12 cellular contexts compared by ENCODE assay signal in the genomic region with DNA sequence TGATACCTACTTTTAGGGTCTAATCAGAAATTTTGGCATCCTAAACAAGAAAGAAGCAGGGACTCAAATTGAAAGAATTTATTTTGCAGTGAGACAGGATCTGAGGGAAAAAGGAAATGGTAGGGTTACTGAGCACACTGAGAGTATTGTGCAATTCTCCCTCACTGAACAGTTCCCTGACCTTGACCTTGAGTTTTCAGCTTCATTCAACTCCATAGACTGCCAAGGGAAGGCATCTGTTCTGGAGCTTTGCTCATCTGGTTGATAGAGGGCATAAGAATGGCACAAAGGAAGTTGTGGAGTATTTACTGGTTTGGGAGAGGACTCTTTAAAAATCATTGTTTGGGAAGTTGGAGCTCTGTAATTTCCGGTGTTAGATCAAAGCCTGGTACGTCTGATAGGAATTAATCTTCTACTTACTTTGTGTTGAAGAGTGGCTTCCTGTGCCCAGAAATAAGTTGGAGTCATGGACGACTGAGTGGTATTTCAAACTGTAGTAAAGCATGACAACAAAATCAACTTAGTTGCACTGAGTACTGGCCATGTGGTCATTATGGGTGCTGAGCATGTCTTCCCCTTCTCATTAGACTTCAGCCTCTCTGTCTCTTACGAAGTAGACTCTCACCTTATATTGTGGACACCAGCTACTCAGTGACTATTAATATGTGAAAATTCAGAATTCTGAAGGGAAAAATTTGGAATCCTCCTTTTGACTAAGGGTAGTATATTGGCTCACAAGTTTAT. TPM values are rescaled to one million over a fixed set of nuclear protein-coding genes. Genes with fewer than 3 reads are reported as not detected.
DNase-seq lines count a peak whose midpoint lies in the region; ATAC-seq, FAIRE-seq and TF ChIP-seq lines count a peak whose summit lies in the region.
"Had no signal": no experiment of that assay in that cellular context is flagged by ENCODE, and none has a peak within 500 bp of the region (broad histone marks: within the 10 kb centered on the region; RNA-seq: fewer than 3 reads in every experiment).

No MANE protein-coding gene starts in this region.

- H3K27me3 ChIP-seq in GM23338 (ENCODE audit: insufficient read depth): no peaks in the 10 kb centered on the region
- H3K27me3 ChIP-seq: colonic mucosa had no signal

- H3K4me3 ChIP-seq in GM23338: no peak overlapping the region
- H3K4me3 ChIP-seq: colonic mucosa had no signal

- no peak for DNase-seq in HTR-8/SVneo (ENCODE audit: insufficient read length, low spot score)
- DNase-seq in SKM-1 treated with dmso at 0.1 percent for 144 hours (lab: John Stamatoyannopoulos, UW; ENCODE audit: unreplicated experiment): peak; percentile 60
- DNase-seq in left ventricle myocardium superior: no peak
- DNase-seq in renal cortical epithelial cell (ENCODE audit: low read depth): peak; percentile 87
- DNase-seq in GDM1 (lab: John Stamatoyannopoulos, UW): no peak
- DNase-seq in GM23338 (ENCODE audit: low spot score): no peak
- no peak for DNase-seq in NCI-H1092 (lab: John Stamatoyannopoulos, UW)
- DNase-seq: activated CD4-positive, alpha-beta memory T cell treated with anti-CD3 and anti-CD28 coated beads, Interleukin-2, amount 10 ng/mL, durations not matched to agents 7 days and 5 days; activated naive CD4-positive, alpha-beta T cell treated with anti-CD3 and anti-CD28 coated beads for 36 hours; colonic mucosa; COR-L47; NCI-H526 treated with DMSO at 0.1 percent for 48 hours had no signal

- ATAC-seq in left ventricle myocardium superior (peak; percentile 87), GM23338 (no peak)

- H3K27me3 Mint-ChIP-seq in GM23338 (ENCODE audit: insufficient read depth, low read depth, poor library complexity): peaks cover 2% of the 10 kb centered on the region
- H3K27me3 Mint-ChIP-seq: activated CD4-positive, alpha-beta memory T cell treated with anti-CD3 and anti-CD28 coated beads, Interleukin-2, amount 10 ng/mL, durations not matched to agents 7 days and 5 days had no signal

- peaks cover 5% of the 10 kb centered on the region; the same call in 2 of the 3 replicates for H3K4me1 Mint-ChIP-seq in GM23338
- H3K4me1 Mint-ChIP-seq: activated CD4-positive, alpha-beta memory T cell treated with anti-CD3 and anti-CD28 coated beads, Interleukin-2, amount 10 ng/mL, durations not matched to agents 7 days and 5 days had no signal

- no peak overlapping the region for H3K4me2 ChIP-seq in GM23338

- H2AFZ ChIP-seq in GM23338: no peak overlapping the region; the same call in 1 of the 2 replicates

- no peaks in the 10 kb centered on the region for H3F3A ChIP-seq in GM23338 (replicated peaks; ENCODE audit: low read depth)

- H3K4me1 ChIP-seq in GM23338 (ENCODE audit: insufficient read depth): no peaks in the 10 kb centered on the region
- H3K4me1 ChIP-seq: colonic mucosa had no signal

- peak; percentile 13 for FAIRE-seq in HTR-8/SVneo (lab: Jason Lieb, UNC)

- no peaks in the 10 kb centered on the region for H3K9me2 ChIP-seq in GM23338 (ENCODE audit: insufficient read depth)

- no peak overlapping the region for H3K4me3 Mint-ChIP-seq in GM23338
- H3K4me3 Mint-ChIP-seq: activated CD4-positive, alpha-beta memory T cell treated with anti-CD3 and anti-CD28 coated beads, Interleukin-2, amount 10 ng/mL, durations not matched to agents 7 days and 5 days; activated naive CD4-positive, alpha-beta T cell treated with anti-CD3 and anti-CD28 coated beads for 36 hours had no signal

- H3K79me2 ChIP-seq in GM23338 (replicated peaks; ENCODE audit: insufficient read depth): no peaks in the 10 kb centered on the region

- no peak overlapping the region for H3K27ac Mint-ChIP-seq in GM23338
- H3K27ac Mint-ChIP-seq: activated CD4-positive, alpha-beta memory T cell treated with anti-CD3 and anti-CD28 coated beads, Interleukin-2, amount 10 ng/mL, durations not matched to agents 7 days and 5 days; activated naive CD4-positive, alpha-beta T cell treated with anti-CD3 and anti-CD28 coated beads for 36 hours had no signal

- H3K36me3 ChIP-seq in GM23338 (ENCODE audit: insufficient read depth): no peaks in the 10 kb centered on the region
- H3K36me3 ChIP-seq: colonic mucosa had no signal

- H3K36me3 Mint-ChIP-seq in GM23338 (ENCODE audit: low read depth): no peaks in the 10 kb centered on the region

- no peaks in the 10 kb centered on the region for H4K20me1 ChIP-seq in GM23338 (replicated peaks; ENCODE audit: insufficient read depth)

- intact Hi-C loops in left ventricle myocardium superior (cut with micrococcal nuclease): no loop called here

- no peak for TF ChIP-seq CTCF in GM23338 (conservative IDR thresholded peaks at IDR 0.05; ENCODE audit: low read depth in 2 of 2)

- peaks cover 7% of the 10 kb centered on the region for H3K9me3 Mint-ChIP-seq in GM23338

- H3K27ac ChIP-seq in GM23338 (ENCODE audit: low read depth): no peak overlapping the region
- H3K27ac ChIP-seq: colonic mucosa had no signal

TF ChIP-seq in GM23338, 12 proteins besides CTCF, POLR2A, EP300 and RAD21:
- TF ChIP-seq, protein P1, sequence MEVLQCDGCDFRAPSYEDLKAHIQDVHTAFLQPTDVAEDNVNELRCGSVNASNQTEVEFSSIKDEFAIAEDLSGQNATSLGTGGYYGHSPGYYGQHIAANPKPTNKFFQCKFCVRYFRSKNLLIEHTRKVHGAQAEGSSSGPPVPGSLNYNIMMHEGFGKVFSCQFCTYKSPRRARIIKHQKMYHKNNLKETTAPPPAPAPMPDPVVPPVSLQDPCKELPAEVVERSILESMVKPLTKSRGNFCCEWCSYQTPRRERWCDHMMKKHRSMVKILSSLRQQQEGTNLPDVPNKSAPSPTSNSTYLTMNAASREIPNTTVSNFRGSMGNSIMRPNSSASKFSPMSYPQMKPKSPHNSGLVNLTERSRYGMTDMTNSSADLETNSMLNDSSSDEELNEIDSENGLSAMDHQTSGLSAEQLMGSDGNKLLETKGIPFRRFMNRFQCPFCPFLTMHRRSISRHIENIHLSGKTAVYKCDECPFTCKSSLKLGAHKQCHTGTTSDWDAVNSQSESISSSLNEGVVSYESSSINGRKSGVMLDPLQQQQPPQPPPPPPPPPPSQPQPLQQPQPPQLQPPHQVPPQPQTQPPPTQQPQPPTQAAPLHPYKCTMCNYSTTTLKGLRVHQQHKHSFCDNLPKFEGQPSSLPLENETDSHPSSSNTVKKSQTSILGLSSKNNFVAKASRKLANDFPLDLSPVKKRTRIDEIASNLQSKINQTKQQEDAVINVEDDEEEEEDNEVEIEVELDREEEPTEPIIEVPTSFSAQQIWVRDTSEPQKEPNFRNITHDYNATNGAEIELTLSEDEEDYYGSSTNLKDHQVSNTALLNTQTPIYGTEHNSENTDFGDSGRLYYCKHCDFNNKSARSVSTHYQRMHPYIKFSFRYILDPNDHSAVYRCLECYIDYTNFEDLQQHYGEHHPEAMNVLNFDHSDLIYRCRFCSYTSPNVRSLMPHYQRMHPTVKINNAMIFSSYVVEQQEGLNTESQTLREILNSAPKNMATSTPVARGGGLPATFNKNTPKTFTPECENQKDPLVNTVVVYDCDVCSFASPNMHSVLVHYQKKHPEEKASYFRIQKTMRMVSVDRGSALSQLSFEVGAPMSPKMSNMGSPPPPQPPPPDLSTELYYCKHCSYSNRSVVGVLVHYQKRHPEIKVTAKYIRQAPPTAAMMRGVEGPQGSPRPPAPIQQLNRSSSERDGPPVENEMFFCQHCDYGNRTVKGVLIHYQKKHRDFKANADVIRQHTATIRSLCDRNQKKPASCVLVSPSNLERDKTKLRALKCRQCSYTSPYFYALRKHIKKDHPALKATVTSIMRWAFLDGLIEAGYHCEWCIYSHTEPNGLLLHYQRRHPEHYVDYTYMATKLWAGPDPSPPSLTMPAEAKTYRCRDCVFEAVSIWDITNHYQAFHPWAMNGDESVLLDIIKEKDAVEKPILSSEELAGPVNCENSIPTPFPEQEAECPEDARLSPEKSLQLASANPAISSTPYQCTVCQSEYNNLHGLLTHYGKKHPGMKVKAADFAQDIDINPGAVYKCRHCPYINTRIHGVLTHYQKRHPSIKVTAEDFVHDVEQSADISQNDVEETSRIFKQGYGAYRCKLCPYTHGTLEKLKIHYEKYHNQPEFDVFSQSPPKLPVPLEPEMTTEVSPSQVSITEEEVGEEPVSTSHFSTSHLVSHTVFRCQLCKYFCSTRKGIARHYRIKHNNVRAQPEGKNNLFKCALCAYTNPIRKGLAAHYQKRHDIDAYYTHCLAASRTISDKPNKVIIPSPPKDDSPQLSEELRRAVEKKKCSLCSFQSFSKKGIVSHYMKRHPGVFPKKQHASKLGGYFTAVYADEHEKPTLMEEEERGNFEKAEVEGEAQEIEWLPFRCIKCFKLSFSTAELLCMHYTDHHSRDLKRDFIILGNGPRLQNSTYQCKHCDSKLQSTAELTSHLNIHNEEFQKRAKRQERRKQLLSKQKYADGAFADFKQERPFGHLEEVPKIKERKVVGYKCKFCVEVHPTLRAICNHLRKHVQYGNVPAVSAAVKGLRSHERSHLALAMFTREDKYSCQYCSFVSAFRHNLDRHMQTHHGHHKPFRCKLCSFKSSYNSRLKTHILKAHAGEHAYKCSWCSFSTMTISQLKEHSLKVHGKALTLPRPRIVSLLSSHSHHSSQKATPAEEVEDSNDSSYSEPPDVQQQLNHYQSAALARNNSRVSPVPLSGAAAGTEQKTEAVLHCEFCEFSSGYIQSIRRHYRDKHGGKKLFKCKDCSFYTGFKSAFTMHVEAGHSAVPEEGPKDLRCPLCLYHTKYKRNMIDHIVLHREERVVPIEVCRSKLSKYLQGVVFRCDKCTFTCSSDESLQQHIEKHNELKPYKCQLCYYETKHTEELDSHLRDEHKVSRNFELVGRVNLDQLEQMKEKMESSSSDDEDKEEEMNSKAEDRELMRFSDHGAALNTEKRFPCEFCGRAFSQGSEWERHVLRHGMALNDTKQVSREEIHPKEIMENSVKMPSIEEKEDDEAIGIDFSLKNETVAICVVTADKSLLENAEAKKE (CRISPR knock-in tag; IDR thresholded peaks at IDR 0.05): no peak
- TF ChIP-seq ZNF331 (CRISPR knock-in tag; IDR thresholded peaks at IDR 0.05; ENCODE audit: low read depth) (no peak), POLR2AphosphoS5 (IDR thresholded peaks at IDR 0.05; ENCODE audit: low read depth) (no peak), NANOG (IDR thresholded peaks at IDR 0.05; ENCODE audit: borderline replicate concordance) (no peak), EZH2 (IDR thresholded peaks at IDR 0.05; ENCODE audit: low read depth, unreplicated experiment) (no peak)
- TF ChIP-seq, protein P2, sequence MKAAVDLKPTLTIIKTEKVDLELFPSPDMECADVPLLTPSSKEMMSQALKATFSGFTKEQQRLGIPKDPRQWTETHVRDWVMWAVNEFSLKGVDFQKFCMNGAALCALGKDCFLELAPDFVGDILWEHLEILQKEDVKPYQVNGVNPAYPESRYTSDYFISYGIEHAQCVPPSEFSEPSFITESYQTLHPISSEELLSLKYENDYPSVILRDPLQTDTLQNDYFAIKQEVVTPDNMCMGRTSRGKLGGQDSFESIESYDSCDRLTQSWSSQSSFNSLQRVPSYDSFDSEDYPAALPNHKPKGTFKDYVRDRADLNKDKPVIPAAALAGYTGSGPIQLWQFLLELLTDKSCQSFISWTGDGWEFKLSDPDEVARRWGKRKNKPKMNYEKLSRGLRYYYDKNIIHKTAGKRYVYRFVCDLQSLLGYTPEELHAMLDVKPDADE (IDR thresholded peaks at IDR 0.05): no peak

RNA-seq across cellular contexts. Expression of a gene that starts 40.8 kb away (rescaled TPM):
- total RNA-seq in left ventricle myocardium superior: 1.4 TPM
- total RNA-seq in renal cortical epithelial cell: 195 and 218 TPM in 2 replicates
- total RNA-seq in GM23338 (2014; rRNA removed; shearing (Covaris generic)): 4.2 and 4.6 TPM in 2 replicates
- polyA plus RNA-seq in GM23338 (2016; fragmentation: Nextera tagmentation; extraction: Ambion mirVana): 2.5 and 2.7 TPM in 2 replicates
- total RNA-seq: activated CD4-positive, alpha-beta memory T cell treated with anti-CD3 and anti-CD28 coated beads, Interleukin-2, amount 10 ng/mL, durations not matched to agents 7 days and 5 days had no signal

Comparison
In these comparisons a context has a peak if more than half of its experiments do, and no peak if none do; other contexts are left out.
1. DNase-seq: peak in SKM-1 treated with dmso at 0.1 percent for 144 hours (single experiment) and renal cortical epithelial cell (single experiment); none in HTR-8/SVneo (single experiment), left ventricle myocardium superior (single experiment), GDM1 (single experiment), GM23338 (single experiment) and NCI-H1092 (single experiment).
2. RNA of a gene that starts 40.8 kb away (total RNA-seq): 195 to 218 TPM in renal cortical epithelial cell; 4.2 to 4.6 TPM in GM23338 and 1.4 TPM in left ventricle myocardium superior (single experiment); every median in the first group is over 10 times any median in the second.